Comparison of ENCODE assay signal across 30 cellular contexts in genomic region chr7:82839555-82839954, GRCh38.
DNase-seq lines count a peak whose midpoint lies in the region; ATAC-seq, FAIRE-seq and TF ChIP-seq lines count a peak whose summit lies in the region.
"Had no signal": no experiment of that assay in that cellular context is flagged by ENCODE, and none has a peak within 500 bp of the region (broad histone marks: within the 10 kb centered on the region; RNA-seq: fewer than 3 reads in every experiment).

No MANE protein-coding gene starts in this region.

- peaks cover 12% of the 10 kb centered on the region; the same call in 1 of the 2 replicates for H3K4me1 Mint-ChIP-seq in HFFc6 (ENCODE audit: low read depth)
- H3K4me1 Mint-ChIP-seq in Calu3 (ENCODE audit: low read depth, unreplicated experiment), result no peaks in the 10 kb centered on the region
- H3K4me1 Mint-ChIP-seq: activated naive CD4-positive, alpha-beta T cell treated with anti-CD3 and anti-CD28 coated beads, Interleukin-2, amount 50 U/mL, for 24 hours; T-helper 17 cell had no signal

- H3K27me3 Mint-ChIP-seq in HFFc6 (ENCODE audit: insufficient read depth) (no peaks in the 10 kb centered on the region), Calu3 (ENCODE audit: unreplicated experiment) (no peaks in the 10 kb centered on the region)
- H3K27me3 Mint-ChIP-seq: activated naive CD4-positive, alpha-beta T cell treated with anti-CD3 and anti-CD28 coated beads, Interleukin-2, amount 50 U/mL, for 24 hours; brain; stimulated activated naive CD8-positive, alpha-beta T cell treated with anti-CD3 and anti-CD28 coated beads, Interleukin-15, Interleukin-2, amounts not matched to agents 100 ng/mL and 50 ng/mL, for 24 hours; T-helper 17 cell had no signal

- no peaks in the 10 kb centered on the region for H3K4me1 ChIP-seq in A549
- no peaks in the 10 kb centered on the region for H3K4me1 ChIP-seq in mesendoderm (ENCODE audit: control insufficient read depth, low read depth, low read length)
- peaks cover 0 to 14% (median 3%) of the 10 kb centered on the region in 4 donors for H3K4me1 ChIP-seq in sigmoid colon
- H3K4me1 ChIP-seq: gastrocnemius medialis had no signal

- no peak overlapping the region for H4K5ac ChIP-seq in mesendoderm (ENCODE audit: low read length)

- intact Hi-C loops in Calu3 (cut with micrococcal nuclease; ENCODE audit: unreplicated experiment) (no loop called here), sigmoid colon (cut with DNase I) (no loop called here)

- H3K27ac Mint-ChIP-seq in HFFc6 (peak overlapping the region; percentile 33; the same call in 1 of the 2 replicates), Calu3 (ENCODE audit: unreplicated experiment) (no peak overlapping the region)
- H3K27ac Mint-ChIP-seq: activated CD8-positive, alpha-beta T cell treated with anti-CD3 and anti-CD28 coated beads, Interleukin-2, amount 10 ng/mL, durations not matched to agents 7 days and 5 days; activated naive CD4-positive, alpha-beta T cell treated with anti-CD3 and anti-CD28 coated beads, Interleukin-2, amount 50 U/mL, for 24 hours; activated T-helper 2 cell treated with anti-CD3 and anti-CD28 coated beads, Interferon-gamma antibody, Interleukin-2, Interleukin-4, amounts not matched to agents 10 μg/mL and 5 μg/mL and 100 μg/mL, durations not matched to agents 14 hours and 24 hours and 36 hours; brain; CD8-positive, alpha-beta T cell; stimulated activated naive CD8-positive, alpha-beta T cell treated with anti-CD3 and anti-CD28 coated beads, Interleukin-15, Interleukin-2, amounts not matched to agents 100 ng/mL and 50 ng/mL, for 24 hours; T-helper 17 cell had no signal

- TF ChIP-seq POLR2A in A549 (IDR thresholded peaks at IDR 0.05; ENCODE audit: low read length) (no peak), sigmoid colon (IDR thresholded peaks at IDR 0.05) (no peak)

- no peak overlapping the region for H3K4me3 ChIP-seq in A549
- peak overlapping the region; percentile 44 for H3K4me3 ChIP-seq in SK-N-MC
- H3K4me3 ChIP-seq in mesendoderm (ENCODE audit: low read length), result no peak overlapping the region
- no peak overlapping the region for H3K4me3 ChIP-seq in sigmoid colon
- H3K4me3 ChIP-seq: gastrocnemius medialis, GM12878, thoracic aorta had no signal

- no peak for TF ChIP-seq CTCF in A549 (IDR thresholded peaks at IDR 0.05)
- no peak for TF ChIP-seq CTCF in HFFc6 (IDR thresholded peaks at IDR 0.05)
- no peak for TF ChIP-seq CTCF in Calu3 (IDR thresholded peaks at IDR 0.05; ENCODE audit: unreplicated experiment)
- no peak for TF ChIP-seq CTCF in sigmoid colon (IDR thresholded peaks at IDR 0.05)
- TF ChIP-seq CTCF in omental fat pad (IDR thresholded peaks at IDR 0.05), result no peak

- CTCF ChIA-PET in A549 (lab: Yijun Ruan, JAX) (no interaction called here), Calu3 (lab: Charles Lee) (no interaction called here)

- H3K56ac ChIP-seq in mesendoderm (ENCODE audit: low read length), result no peak overlapping the region

- DNase-seq in A549 (ENCODE audit: low read depth in 1 of 2, low spot score in 1 of 2), result no peak
- DNase-seq in HFFc6, result no peak
- DNase-seq in SK-N-MC (ENCODE audit: low read depth, low spot score), result no peak
- DNase-seq in mesendoderm, result peak; percentile 11
- DNase-seq in Calu3, result no peak
- no peak for DNase-seq in sigmoid colon
- DNase-seq in omental fat pad (ENCODE audit: low spot score), result no peak
- DNase-seq: activated CD8-positive, alpha-beta T cell treated with anti-CD3 and anti-CD28 coated beads, Interleukin-2, amount 10 ng/mL, durations not matched to agents 7 days and 5 days; amniotic stem cell; CD8-positive, alpha-beta T cell; DMS 273 treated with DMSO at 0.1 percent for 48 hours; gastrocnemius medialis; hippocampal formation; mesenchymal stem cell; NCI-H446 treated with DMSO at 0.1 percent for 48 hours; NCI-H82; right cardiac atrium; stimulated activated CD8-positive, alpha-beta memory T cell treated with anti-CD3 and anti-CD28 coated beads, Interleukin-4, amount 100 ng/mL, for 48 hours; T-helper 17 cell had no signal

- BruUV-seq in Calu3 (replicated peaks; lab: Mats Ljungman, UMichigan), result no TSS peak

- H3K27me3 ChIP-seq in mesendoderm (ENCODE audit: insufficient read depth, low read length, poor library complexity) (no peaks in the 10 kb centered on the region), sigmoid colon (no peaks in the 10 kb centered on the region)
- H3K27me3 ChIP-seq: gastrocnemius medialis had no signal

- no peak overlapping the region for H2AK5ac ChIP-seq in mesendoderm (ENCODE audit: low read length)

- H3K9me3 Mint-ChIP-seq in HFFc6, result peaks cover 10% of the 10 kb centered on the region
- H3K9me3 Mint-ChIP-seq in Calu3 (ENCODE audit: low read depth, unreplicated experiment), result no peaks in the 10 kb centered on the region
- H3K9me3 Mint-ChIP-seq: activated naive CD4-positive, alpha-beta T cell treated with anti-CD3 and anti-CD28 coated beads, Interleukin-2, amount 50 U/mL, for 24 hours had no signal

- POLR2A ChIA-PET in A549 (lab: Yijun Ruan, JAX), result no interaction called here

- ATAC-seq in A549 (no peak), HG02973 (IDR thresholded peaks at IDR 0.05; ENCODE audit: unreplicated experiment) (no peak), omental fat pad (ENCODE audit: low FRiP score) (no peak)
- ATAC-seq: activated CD8-positive, alpha-beta T cell treated with anti-CD3 and anti-CD28 coated beads, Interleukin-2, amount 10 ng/mL, durations not matched to agents 7 days and 5 days; CD8-positive, alpha-beta T cell; gastrocnemius medialis; GM12878; left lobe of liver; right cardiac atrium; T-helper 17 cell had no signal

- no peaks in the 10 kb centered on the region for H3K36me3 Mint-ChIP-seq in HFFc6 (ENCODE audit: low read depth)
- H3K36me3 Mint-ChIP-seq in Calu3 (ENCODE audit: insufficient read depth, unreplicated experiment), result no peaks in the 10 kb centered on the region
- H3K36me3 Mint-ChIP-seq: activated naive CD4-positive, alpha-beta T cell treated with anti-CD3 and anti-CD28 coated beads, Interleukin-2, amount 50 U/mL, for 24 hours; CD8-positive, alpha-beta T cell had no signal

- 30% methylated on average over 4 of the region's 4 CpGs for WGBS in A549 (ENCODE audit: missing lambda C conversion rate)
- WGBS in mesendoderm (ENCODE audit: extremely low coverage, insufficient coverage, low lambda C conversion rate), result no CpG with 5 or more reads among the region's 4 CpGs
- 73 to 82% methylated on average over 4 of the region's 4 CpGs for WGBS in sigmoid colon, 2 donors

- H3K18ac ChIP-seq in mesendoderm (ENCODE audit: low read length), result no peak overlapping the region

- no peak for FAIRE-seq in A549 (lab: Jason Lieb, UNC)
- FAIRE-seq: A204.1, GM12878, GM19239, urothelium cell line had no signal

- no peak overlapping the region for H3K4ac ChIP-seq in mesendoderm (ENCODE audit: low read depth, low read length)

- H3K27ac ChIP-seq in A549 (no peak overlapping the region), SK-N-MC (peak overlapping the region; percentile 69), mesendoderm (ENCODE audit: low read depth, low read length) (no peak overlapping the region), sigmoid colon (no peak overlapping the region)
- H3K27ac ChIP-seq: gastrocnemius medialis, thoracic aorta had no signal

- no peak overlapping the region for H4K8ac ChIP-seq in mesendoderm (ENCODE audit: low read depth, low read length)

- no peak overlapping the region for H2BK15ac ChIP-seq in mesendoderm (replicated peaks; ENCODE audit: low read depth)

- peak overlapping the region; percentile 2; the same call in 1 of the 3 replicates for H3K4me2 ChIP-seq in A549
- H3K4me2 ChIP-seq in mesendoderm (ENCODE audit: low read length), result no peak overlapping the region

- H3K79me1 ChIP-seq in mesendoderm (ENCODE audit: low read length), result no peaks in the 10 kb centered on the region

- H3K36me3 ChIP-seq in SK-N-MC (ENCODE audit: insufficient read depth, low read length) (no peaks in the 10 kb centered on the region), mesendoderm (ENCODE audit: control insufficient read depth, insufficient read depth, low read length) (no peaks in the 10 kb centered on the region), sigmoid colon (no peaks in the 10 kb centered on the region)
- H3K36me3 ChIP-seq: gastrocnemius medialis, thoracic aorta had no signal

- no peak overlapping the region for H2BK5ac ChIP-seq in mesendoderm (ENCODE audit: low read length)

- no peak overlapping the region for H3K9ac ChIP-seq in SK-N-MC (ENCODE audit: insufficient read length)
- H3K9ac ChIP-seq in mesendoderm (ENCODE audit: low read length), result no peak overlapping the region

- H3K79me2 ChIP-seq in mesendoderm (ENCODE audit: control insufficient read depth, insufficient read depth, low read length), result no peaks in the 10 kb centered on the region

- peak overlapping the region; percentile 59 for H3K4me3 Mint-ChIP-seq in HFFc6
- H3K4me3 Mint-ChIP-seq in Calu3 (ENCODE audit: low read depth, unreplicated experiment), result no peak overlapping the region
- H3K4me3 Mint-ChIP-seq: activated CD8-positive, alpha-beta T cell treated with anti-CD3 and anti-CD28 coated beads, Interleukin-2, amount 10 ng/mL, durations not matched to agents 7 days and 5 days; activated naive CD4-positive, alpha-beta T cell treated with anti-CD3 and anti-CD28 coated beads, Interleukin-2, amount 50 U/mL, for 24 hours; brain; CD8-positive, alpha-beta T cell; stimulated activated naive CD8-positive, alpha-beta T cell treated with anti-CD3 and anti-CD28 coated beads, Interleukin-15, Interleukin-2, amounts not matched to agents 100 ng/mL and 50 ng/mL, for 24 hours; T-helper 17 cell had no signal

- TF ChIP-seq EP300 in A549 (IDR thresholded peaks at IDR 0.05) (no peak), sigmoid colon (IDR thresholded peaks at IDR 0.05) (no peak)

- no peak for TF ChIP-seq RAD21 in A549 (conservative IDR thresholded peaks at IDR 0.05 in 1 of 2, IDR thresholded peaks at IDR 0.05 in 1 of 2)

- H3K9me3 ChIP-seq in A549 (no peaks in the 10 kb centered on the region), SK-N-MC (ENCODE audit: low read depth, low read length) (0 out of 2 replicates have a peak, but pooled peaks cover 3% of the 10 kb centered on the region), sigmoid colon (no peaks in the 10 kb centered on the region)
- H3K9me3 ChIP-seq: thoracic aorta had no signal

- H3K23ac ChIP-seq in mesendoderm (ENCODE audit: low read length), result no peak overlapping the region

- no peak overlapping the region for H2BK120ac ChIP-seq in mesendoderm (ENCODE audit: low read depth, low read length)

TF ChIP-seq in A549, 52 proteins besides CTCF, POLR2A, EP300 and RAD21:
- TF ChIP-seq TP53 (CRISPR knock-in tag; IDR thresholded peaks at IDR 0.05) (no peak), RARB (CRISPR knock-in tag; IDR thresholded peaks at IDR 0.05) (no peak), BHLHE40 (IDR thresholded peaks at IDR 0.05; ENCODE audit: low read depth, low read length) (no peak), CHD2 (IDR thresholded peaks at IDR 0.05; ENCODE audit: low read length, partially characterized antibody) (no peak), MAZ (IDR thresholded peaks at IDR 0.05; ENCODE audit: borderline replicate concordance, low read depth, low read length) (no peak), HES2 (IDR thresholded peaks at IDR 0.05) (no peak), RNF2 (IDR thresholded peaks at IDR 0.05; ENCODE audit: borderline replicate concordance, low read depth) (no peak)
